ENCODE assay signal across 2 cellular contexts in the genomic region with DNA sequence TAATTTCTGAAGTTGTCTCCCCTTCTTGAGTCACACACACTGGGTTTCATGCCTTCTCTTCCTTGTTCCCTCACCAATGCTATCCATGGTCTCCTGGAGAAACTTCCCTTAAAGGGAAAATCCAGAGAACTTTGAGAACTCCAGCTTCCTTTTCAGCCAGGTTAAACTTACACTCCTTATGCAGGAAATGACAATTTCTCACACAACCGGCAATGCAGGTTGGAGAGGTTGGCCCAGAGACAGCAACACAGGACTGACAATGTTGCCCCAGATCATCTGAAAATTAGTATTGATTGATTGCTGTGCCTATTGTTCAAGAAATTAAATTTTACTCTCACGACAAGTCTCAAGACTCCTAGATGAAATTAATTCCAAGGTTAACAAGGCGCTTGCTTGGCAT.
TF ChIP-seq lines count a peak whose summit lies in the region.

No MANE protein-coding gene starts in this region.

TF ChIP-seq in GM23338, 12 proteins besides CTCF, POLR2A, EP300 and RAD21 (continued from another document):
- TF ChIP-seq, protein P1, sequence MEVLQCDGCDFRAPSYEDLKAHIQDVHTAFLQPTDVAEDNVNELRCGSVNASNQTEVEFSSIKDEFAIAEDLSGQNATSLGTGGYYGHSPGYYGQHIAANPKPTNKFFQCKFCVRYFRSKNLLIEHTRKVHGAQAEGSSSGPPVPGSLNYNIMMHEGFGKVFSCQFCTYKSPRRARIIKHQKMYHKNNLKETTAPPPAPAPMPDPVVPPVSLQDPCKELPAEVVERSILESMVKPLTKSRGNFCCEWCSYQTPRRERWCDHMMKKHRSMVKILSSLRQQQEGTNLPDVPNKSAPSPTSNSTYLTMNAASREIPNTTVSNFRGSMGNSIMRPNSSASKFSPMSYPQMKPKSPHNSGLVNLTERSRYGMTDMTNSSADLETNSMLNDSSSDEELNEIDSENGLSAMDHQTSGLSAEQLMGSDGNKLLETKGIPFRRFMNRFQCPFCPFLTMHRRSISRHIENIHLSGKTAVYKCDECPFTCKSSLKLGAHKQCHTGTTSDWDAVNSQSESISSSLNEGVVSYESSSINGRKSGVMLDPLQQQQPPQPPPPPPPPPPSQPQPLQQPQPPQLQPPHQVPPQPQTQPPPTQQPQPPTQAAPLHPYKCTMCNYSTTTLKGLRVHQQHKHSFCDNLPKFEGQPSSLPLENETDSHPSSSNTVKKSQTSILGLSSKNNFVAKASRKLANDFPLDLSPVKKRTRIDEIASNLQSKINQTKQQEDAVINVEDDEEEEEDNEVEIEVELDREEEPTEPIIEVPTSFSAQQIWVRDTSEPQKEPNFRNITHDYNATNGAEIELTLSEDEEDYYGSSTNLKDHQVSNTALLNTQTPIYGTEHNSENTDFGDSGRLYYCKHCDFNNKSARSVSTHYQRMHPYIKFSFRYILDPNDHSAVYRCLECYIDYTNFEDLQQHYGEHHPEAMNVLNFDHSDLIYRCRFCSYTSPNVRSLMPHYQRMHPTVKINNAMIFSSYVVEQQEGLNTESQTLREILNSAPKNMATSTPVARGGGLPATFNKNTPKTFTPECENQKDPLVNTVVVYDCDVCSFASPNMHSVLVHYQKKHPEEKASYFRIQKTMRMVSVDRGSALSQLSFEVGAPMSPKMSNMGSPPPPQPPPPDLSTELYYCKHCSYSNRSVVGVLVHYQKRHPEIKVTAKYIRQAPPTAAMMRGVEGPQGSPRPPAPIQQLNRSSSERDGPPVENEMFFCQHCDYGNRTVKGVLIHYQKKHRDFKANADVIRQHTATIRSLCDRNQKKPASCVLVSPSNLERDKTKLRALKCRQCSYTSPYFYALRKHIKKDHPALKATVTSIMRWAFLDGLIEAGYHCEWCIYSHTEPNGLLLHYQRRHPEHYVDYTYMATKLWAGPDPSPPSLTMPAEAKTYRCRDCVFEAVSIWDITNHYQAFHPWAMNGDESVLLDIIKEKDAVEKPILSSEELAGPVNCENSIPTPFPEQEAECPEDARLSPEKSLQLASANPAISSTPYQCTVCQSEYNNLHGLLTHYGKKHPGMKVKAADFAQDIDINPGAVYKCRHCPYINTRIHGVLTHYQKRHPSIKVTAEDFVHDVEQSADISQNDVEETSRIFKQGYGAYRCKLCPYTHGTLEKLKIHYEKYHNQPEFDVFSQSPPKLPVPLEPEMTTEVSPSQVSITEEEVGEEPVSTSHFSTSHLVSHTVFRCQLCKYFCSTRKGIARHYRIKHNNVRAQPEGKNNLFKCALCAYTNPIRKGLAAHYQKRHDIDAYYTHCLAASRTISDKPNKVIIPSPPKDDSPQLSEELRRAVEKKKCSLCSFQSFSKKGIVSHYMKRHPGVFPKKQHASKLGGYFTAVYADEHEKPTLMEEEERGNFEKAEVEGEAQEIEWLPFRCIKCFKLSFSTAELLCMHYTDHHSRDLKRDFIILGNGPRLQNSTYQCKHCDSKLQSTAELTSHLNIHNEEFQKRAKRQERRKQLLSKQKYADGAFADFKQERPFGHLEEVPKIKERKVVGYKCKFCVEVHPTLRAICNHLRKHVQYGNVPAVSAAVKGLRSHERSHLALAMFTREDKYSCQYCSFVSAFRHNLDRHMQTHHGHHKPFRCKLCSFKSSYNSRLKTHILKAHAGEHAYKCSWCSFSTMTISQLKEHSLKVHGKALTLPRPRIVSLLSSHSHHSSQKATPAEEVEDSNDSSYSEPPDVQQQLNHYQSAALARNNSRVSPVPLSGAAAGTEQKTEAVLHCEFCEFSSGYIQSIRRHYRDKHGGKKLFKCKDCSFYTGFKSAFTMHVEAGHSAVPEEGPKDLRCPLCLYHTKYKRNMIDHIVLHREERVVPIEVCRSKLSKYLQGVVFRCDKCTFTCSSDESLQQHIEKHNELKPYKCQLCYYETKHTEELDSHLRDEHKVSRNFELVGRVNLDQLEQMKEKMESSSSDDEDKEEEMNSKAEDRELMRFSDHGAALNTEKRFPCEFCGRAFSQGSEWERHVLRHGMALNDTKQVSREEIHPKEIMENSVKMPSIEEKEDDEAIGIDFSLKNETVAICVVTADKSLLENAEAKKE (CRISPR knock-in tag; IDR thresholded peaks at IDR 0.05) = no peak
- TF ChIP-seq, protein P2, sequence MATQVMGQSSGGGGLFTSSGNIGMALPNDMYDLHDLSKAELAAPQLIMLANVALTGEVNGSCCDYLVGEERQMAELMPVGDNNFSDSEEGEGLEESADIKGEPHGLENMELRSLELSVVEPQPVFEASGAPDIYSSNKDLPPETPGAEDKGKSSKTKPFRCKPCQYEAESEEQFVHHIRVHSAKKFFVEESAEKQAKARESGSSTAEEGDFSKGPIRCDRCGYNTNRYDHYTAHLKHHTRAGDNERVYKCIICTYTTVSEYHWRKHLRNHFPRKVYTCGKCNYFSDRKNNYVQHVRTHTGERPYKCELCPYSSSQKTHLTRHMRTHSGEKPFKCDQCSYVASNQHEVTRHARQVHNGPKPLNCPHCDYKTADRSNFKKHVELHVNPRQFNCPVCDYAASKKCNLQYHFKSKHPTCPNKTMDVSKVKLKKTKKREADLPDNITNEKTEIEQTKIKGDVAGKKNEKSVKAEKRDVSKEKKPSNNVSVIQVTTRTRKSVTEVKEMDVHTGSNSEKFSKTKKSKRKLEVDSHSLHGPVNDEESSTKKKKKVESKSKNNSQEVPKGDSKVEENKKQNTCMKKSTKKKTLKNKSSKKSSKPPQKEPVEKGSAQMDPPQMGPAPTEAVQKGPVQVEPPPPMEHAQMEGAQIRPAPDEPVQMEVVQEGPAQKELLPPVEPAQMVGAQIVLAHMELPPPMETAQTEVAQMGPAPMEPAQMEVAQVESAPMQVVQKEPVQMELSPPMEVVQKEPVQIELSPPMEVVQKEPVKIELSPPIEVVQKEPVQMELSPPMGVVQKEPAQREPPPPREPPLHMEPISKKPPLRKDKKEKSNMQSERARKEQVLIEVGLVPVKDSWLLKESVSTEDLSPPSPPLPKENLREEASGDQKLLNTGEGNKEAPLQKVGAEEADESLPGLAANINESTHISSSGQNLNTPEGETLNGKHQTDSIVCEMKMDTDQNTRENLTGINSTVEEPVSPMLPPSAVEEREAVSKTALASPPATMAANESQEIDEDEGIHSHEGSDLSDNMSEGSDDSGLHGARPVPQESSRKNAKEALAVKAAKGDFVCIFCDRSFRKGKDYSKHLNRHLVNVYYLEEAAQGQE (IDR thresholded peaks at IDR 0.05; ENCODE audit: unreplicated experiment) = no peak
- TF ChIP-seq ZNF114 (CRISPR knock-in tag; IDR thresholded peaks at IDR 0.05) = no peak
- TF ChIP-seq EZH2phosphoT487 (IDR thresholded peaks at IDR 0.05; ENCODE audit: unreplicated experiment) = no peak
- no peak for TF ChIP-seq JUNB (IDR thresholded peaks at IDR 0.05; ENCODE audit: unreplicated experiment)
- no peak for TF ChIP-seq NANOG (IDR thresholded peaks at IDR 0.05; ENCODE audit: borderline replicate concordance)
- TF ChIP-seq ZNF331 (CRISPR knock-in tag; IDR thresholded peaks at IDR 0.05; ENCODE audit: low read depth) = no peak
- no peak for TF ChIP-seq EZH2 (IDR thresholded peaks at IDR 0.05; ENCODE audit: low read depth, unreplicated experiment)
- TF ChIP-seq, protein P3, sequence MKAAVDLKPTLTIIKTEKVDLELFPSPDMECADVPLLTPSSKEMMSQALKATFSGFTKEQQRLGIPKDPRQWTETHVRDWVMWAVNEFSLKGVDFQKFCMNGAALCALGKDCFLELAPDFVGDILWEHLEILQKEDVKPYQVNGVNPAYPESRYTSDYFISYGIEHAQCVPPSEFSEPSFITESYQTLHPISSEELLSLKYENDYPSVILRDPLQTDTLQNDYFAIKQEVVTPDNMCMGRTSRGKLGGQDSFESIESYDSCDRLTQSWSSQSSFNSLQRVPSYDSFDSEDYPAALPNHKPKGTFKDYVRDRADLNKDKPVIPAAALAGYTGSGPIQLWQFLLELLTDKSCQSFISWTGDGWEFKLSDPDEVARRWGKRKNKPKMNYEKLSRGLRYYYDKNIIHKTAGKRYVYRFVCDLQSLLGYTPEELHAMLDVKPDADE (IDR thresholded peaks at IDR 0.05) = no peak

TF ChIP-seq in WTC11, 78 proteins besides CTCF, POLR2A, EP300 and RAD21 (continued from another document):
- TF ChIP-seq E2F1 (CRISPR knock-in tag; IDR thresholded peaks at IDR 0.05) (no peak), CBFB (CRISPR knock-in tag; IDR thresholded peaks at IDR 0.05; ENCODE audit: low read depth) (no peak), CREM (CRISPR knock-in tag; IDR thresholded peaks at IDR 0.05) (no peak)
